In the genomic region with DNA sequence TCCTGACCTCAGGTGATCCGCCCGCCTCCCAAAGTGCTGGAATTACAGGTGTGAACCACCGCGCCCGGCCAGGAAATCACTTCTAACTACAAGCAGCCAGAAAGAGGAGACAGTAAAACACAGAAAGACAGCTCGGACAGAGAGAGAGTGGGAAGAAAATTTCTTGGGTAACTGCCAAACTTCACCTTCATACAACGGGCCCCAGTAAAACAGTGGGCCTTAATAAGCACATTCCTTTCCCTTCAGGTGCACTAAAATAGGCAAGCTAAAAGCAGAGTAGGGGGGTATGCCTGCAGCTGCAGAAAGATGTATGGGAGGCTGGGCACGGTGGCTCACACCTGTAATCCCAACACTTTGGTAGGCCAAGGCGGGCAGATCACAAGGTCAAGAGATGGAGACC, we compare ENCODE assay signal across 1 cellular context.
TF ChIP-seq lines count a peak whose summit lies in the region.

No MANE protein-coding gene starts in this region.

TF ChIP-seq in HepG2, 621 proteins besides CTCF, POLR2A, EP300 and RAD21:
- TF ChIP-seq ZBTB38 (CRISPR knock-in tag; IDR thresholded peaks at IDR 0.05) = 0 out of 2 replicates have a peak, but pooled peaks have one; percentile 25
